19 cellular contexts compared by ENCODE assay signal in the genomic region with DNA sequence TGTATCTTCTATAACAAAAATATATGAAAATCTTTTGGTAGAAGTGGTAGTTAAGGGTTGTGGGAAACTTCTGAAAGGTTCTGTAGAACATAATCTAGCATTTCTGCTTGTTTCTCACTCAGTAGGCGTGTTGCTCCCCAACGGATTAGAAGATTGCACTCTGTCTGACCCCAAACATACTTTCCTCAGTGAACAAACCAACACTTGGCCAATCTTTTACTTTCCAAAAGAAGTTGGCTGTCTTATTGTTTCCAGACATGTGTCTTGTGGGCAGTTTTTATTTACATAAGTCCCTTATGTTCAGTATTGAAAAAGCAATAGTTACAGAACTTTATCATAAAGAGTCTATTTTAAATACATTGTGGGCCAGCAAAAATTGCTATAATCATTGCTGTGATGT.
"Had no signal": no experiment of that assay in that cellular context is flagged by ENCODE, and none has a peak within 500 bp of the region (broad histone marks: within the 10 kb centered on the region; RNA-seq: fewer than 3 reads in every experiment).

No MANE protein-coding gene starts in this region.

- H3K27ac ChIP-seq: dorsolateral prefrontal cortex, epithelial cell of prostate, hepatocyte, prostate gland, stomach had no signal

- H3K27me3 ChIP-seq: dorsolateral prefrontal cortex, hepatocyte, stomach had no signal

- DNase-seq: activated CD4-positive, alpha-beta T cell treated with anti-CD3 and anti-CD28 coated beads, Interleukin-2, amount 10 ng/mL, durations not matched to agents 7 days and 5 days; activated CD8-positive, alpha-beta T cell treated with anti-CD3 and anti-CD28 coated beads, Interleukin-2, amount 10 ng/mL, durations not matched to agents 7 days and 5 days; activated naive CD4-positive, alpha-beta T cell treated with Interleukin-2 at 50 U/mL for 16 hours; activated T-cell treated with anti-CD3 and anti-CD28 coated beads, Interleukin-2, amount 50 U/mL, for 24 hours; aorta; caudate nucleus; dorsolateral prefrontal cortex; foreskin fibroblast; nephron progenitor cell; occipital lobe; right cardiac atrium; small intestine; stimulated activated CD4-positive, alpha-beta T cell treated with anti-CD3 and anti-CD28 coated beads, Interleukin-4, amount 100 ng/mL, for 24 hours; stomach had no signal

- H3K4me2 ChIP-seq: hepatocyte had no signal

- H3K79me2 ChIP-seq: hepatocyte had no signal

- H2AFZ ChIP-seq: hepatocyte had no signal

- H3K9me3 ChIP-seq: prostate gland, stomach had no signal

- H3K4me3 ChIP-seq: dorsolateral prefrontal cortex, hepatocyte, prostate gland, stomach had no signal

- H3K36me3 ChIP-seq: prostate gland, stomach had no signal

- H3K4me1 ChIP-seq: prostate gland, stomach had no signal

- ATAC-seq: activated CD8-positive, alpha-beta T cell treated with anti-CD3 and anti-CD28 coated beads, Interleukin-2, amount 10 ng/mL, durations not matched to agents 7 days and 5 days; left lobe of liver; stimulated activated effector memory CD8-positive, alpha-beta T cell treated with anti-CD3 and anti-CD28 coated beads, Interleukin-12 subunit alpha, Interleukin-12 subunit beta, amount 100 ng/mL, for 72 hours had no signal
